In the genomic region with DNA sequence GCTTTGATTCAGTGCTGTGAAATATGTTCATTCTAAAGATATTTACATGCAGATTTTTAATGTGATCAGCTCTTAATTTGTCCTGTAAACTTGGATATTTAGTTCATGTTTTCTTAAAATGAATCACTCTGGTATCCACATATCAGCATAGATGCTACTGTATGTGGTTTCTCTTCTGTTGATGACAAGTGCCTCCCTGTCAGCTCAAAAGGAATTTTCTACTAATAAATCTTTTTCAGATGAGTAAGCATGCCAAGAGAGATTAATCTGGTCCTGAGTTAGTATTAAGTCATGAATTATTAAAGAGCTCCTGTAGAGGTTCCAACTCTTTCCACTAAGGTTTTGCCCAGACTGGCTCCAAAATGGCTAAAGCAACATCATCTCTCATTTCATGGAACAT, we compare ENCODE assay signal across 16 cellular contexts.
DNase-seq lines count a peak whose midpoint lies in the region; ATAC-seq and TF ChIP-seq lines count a peak whose summit lies in the region.
"Had no signal": no experiment of that assay in that cellular context is flagged by ENCODE, and none has a peak within 500 bp of the region (broad histone marks: within the 10 kb centered on the region; RNA-seq: fewer than 3 reads in every experiment).

No MANE protein-coding gene starts in this region.

- no peak overlapping the region for H3K27ac ChIP-seq in brain microvascular endothelial cell
- H3K27ac ChIP-seq in left lung = no peak overlapping the region
- H3K27ac ChIP-seq: psoas muscle had no signal

- DNase-seq in AG08396 (ENCODE audit: low spot score) (peak; percentile 73), HT1080 (ENCODE audit: low read depth) (peak; percentile 87), brain microvascular endothelial cell (peak; percentile 52), left lung (no peak)
- no peak for DNase-seq in activated CD4-positive, alpha-beta memory T cell treated with anti-CD3 and anti-CD28 coated beads, Interleukin-2, amount 10 ng/mL, durations not matched to agents 7 days and 5 days
- DNase-seq: activated CD4-positive, alpha-beta memory T cell treated with anti-CD3 and anti-CD28 coated beads for 36 hours; activated gamma-delta T cell; NCI-H2107; psoas muscle; stimulated activated naive CD8-positive, alpha-beta T cell treated with anti-CD3 and anti-CD28 coated beads, Interleukin-15, Interleukin-2, amounts not matched to agents 100 U/mL and 50 U/mL, for 24 hours; T1000 had no signal

- ATAC-seq in left lung (peak; percentile 41), HG02798 (IDR thresholded peaks at IDR 0.05; ENCODE audit: poor library complexity, unreplicated experiment) (no peak), HG03520 (IDR thresholded peaks at IDR 0.05; ENCODE audit: unreplicated experiment) (no peak), GM18517 (IDR thresholded peaks at IDR 0.05; ENCODE audit: unreplicated experiment) (no peak)
- ATAC-seq: Panc1; psoas muscle; stimulated activated naive CD8-positive, alpha-beta T cell treated with anti-CD3 and anti-CD28 coated beads, Interleukin-15, Interleukin-2, amounts not matched to agents 100 U/mL and 50 U/mL, for 24 hours had no signal

- H3K4me3 Mint-ChIP-seq in activated CD4-positive, alpha-beta memory T cell treated with anti-CD3 and anti-CD28 coated beads, Interleukin-2, amount 10 ng/mL, durations not matched to agents 7 days and 5 days = no peak overlapping the region
- H3K4me3 Mint-ChIP-seq: activated CD4-positive, alpha-beta memory T cell treated with anti-CD3 and anti-CD28 coated beads for 36 hours; CD14-positive monocyte had no signal

- intact Hi-C loops in left lung (cut with DNase I) = no loop called here

- H3K27ac Mint-ChIP-seq in activated CD4-positive, alpha-beta memory T cell treated with anti-CD3 and anti-CD28 coated beads, Interleukin-2, amount 10 ng/mL, durations not matched to agents 7 days and 5 days = no peak overlapping the region
- H3K27ac Mint-ChIP-seq: activated CD4-positive, alpha-beta memory T cell treated with anti-CD3 and anti-CD28 coated beads for 36 hours; CD14-positive monocyte had no signal

- peaks cover 0 to 3% of the 10 kb centered on the region in 2 donors for H3K9me3 ChIP-seq in left lung
- H3K9me3 ChIP-seq: psoas muscle had no signal

- no peaks in the 10 kb centered on the region for H3K36me3 ChIP-seq in brain microvascular endothelial cell (replicated peaks)
- H3K36me3 ChIP-seq in left lung = peaks cover 0 to 8% of the 10 kb centered on the region in 2 donors

- no peaks in the 10 kb centered on the region for H3K36me3 Mint-ChIP-seq in activated CD4-positive, alpha-beta memory T cell treated with anti-CD3 and anti-CD28 coated beads, Interleukin-2, amount 10 ng/mL, durations not matched to agents 7 days and 5 days (ENCODE audit: low read depth)
- H3K36me3 Mint-ChIP-seq: activated CD4-positive, alpha-beta memory T cell treated with anti-CD3 and anti-CD28 coated beads for 36 hours; CD14-positive monocyte had no signal

- no peaks in the 10 kb centered on the region for H3K4me1 ChIP-seq in left lung
- H3K4me1 ChIP-seq: psoas muscle had no signal

- H3K27me3 ChIP-seq in brain microvascular endothelial cell (replicated peaks) (no peaks in the 10 kb centered on the region), left lung (no peaks in the 10 kb centered on the region)

- in situ Hi-C loops in brain microvascular endothelial cell (cut with HindIII; ENCODE audit: low pct_ligation_motif_present, low sequenced_read_pairs) = no loop called here

- no peaks in the 10 kb centered on the region for H3K9me3 Mint-ChIP-seq in activated CD4-positive, alpha-beta memory T cell treated with anti-CD3 and anti-CD28 coated beads, Interleukin-2, amount 10 ng/mL, durations not matched to agents 7 days and 5 days
- H3K9me3 Mint-ChIP-seq: activated CD4-positive, alpha-beta memory T cell treated with anti-CD3 and anti-CD28 coated beads for 36 hours had no signal

- H3K4me1 Mint-ChIP-seq in activated CD4-positive, alpha-beta memory T cell treated with anti-CD3 and anti-CD28 coated beads, Interleukin-2, amount 10 ng/mL, durations not matched to agents 7 days and 5 days = no peaks in the 10 kb centered on the region

- peaks cover 4% of the 10 kb centered on the region for H3K27me3 Mint-ChIP-seq in activated CD4-positive, alpha-beta memory T cell treated with anti-CD3 and anti-CD28 coated beads, Interleukin-2, amount 10 ng/mL, durations not matched to agents 7 days and 5 days
- H3K27me3 Mint-ChIP-seq: activated CD4-positive, alpha-beta memory T cell treated with anti-CD3 and anti-CD28 coated beads for 36 hours had no signal

- CTCF ChIA-PET in activated CD4-positive, alpha-beta memory T cell treated with anti-CD3 and anti-CD28 coated beads, Interleukin-2, amount 10 ng/mL, durations not matched to agents 7 days and 5 days (lab: Charles Lee) = no interaction called here

- POLR2A ChIA-PET in activated CD4-positive, alpha-beta memory T cell treated with anti-CD3 and anti-CD28 coated beads, Interleukin-2, amount 10 ng/mL, durations not matched to agents 7 days and 5 days (lab: Charles Lee) = no interaction called here

- H3K4me3 ChIP-seq in brain microvascular endothelial cell (ENCODE audit: low read depth, low read length) (no peak overlapping the region), left lung (no peak overlapping the region)
- H3K4me3 ChIP-seq: psoas muscle had no signal

- no peak for TF ChIP-seq CTCF in brain microvascular endothelial cell (IDR thresholded peaks at IDR 0.05; ENCODE audit: low read depth, low read length, missing control alignments)
- TF ChIP-seq CTCF in left lung (IDR thresholded peaks at IDR 0.05) = no peak

Comparison
In these comparisons a context has a peak if more than half of its experiments do, and no peak if none do; other contexts are left out.
1. DNase-seq: peak in AG08396 (single experiment), HT1080 (single experiment) and brain microvascular endothelial cell (single experiment); none in left lung (0 of 2) and activated CD4-positive, alpha-beta memory T cell treated with anti-CD3 and anti-CD28 coated beads, Interleukin-2, amount 10 ng/mL, durations not matched to agents 7 days and 5 days (single experiment).